ENCODE assay signal across 36 cellular contexts in genomic region chr4:27121830-27122229, GRCh38.
"Had no signal": no experiment of that assay in that cellular context is flagged by ENCODE, and none has a peak within 500 bp of the region (broad histone marks: within the 10 kb centered on the region; RNA-seq: fewer than 3 reads in every experiment).

No MANE protein-coding gene starts in this region.

- H3K27me3 ChIP-seq: brain microvascular endothelial cell had no signal

- H3K4me3 Mint-ChIP-seq: activated B cell treated with CpG ODN at 0.5 μM for 24 hours; activated CD4-positive, alpha-beta memory T cell treated with anti-CD3 and anti-CD28 coated beads, Interleukin-2, amount 10 ng/mL, durations not matched to agents 7 days and 5 days; activated CD8-positive, alpha-beta memory T cell treated with anti-CD3 and anti-CD28 coated beads, Interleukin-2, amount 10 ng/mL, durations not matched to agents 7 days and 5 days; activated naive CD4-positive, alpha-beta T cell treated with anti-CD3 and anti-CD28 coated beads, Interleukin-2, amount 10 ng/mL, durations not matched to agents 7 days and 5 days; activated naive CD8-positive, alpha-beta T cell; activated naive CD8-positive, alpha-beta T cell treated with anti-CD3 and anti-CD28 coated beads, Interleukin-2, amount 50 U/mL, for 24 hours had no signal

- H3K4me2 ChIP-seq: PC-9 had no signal

- H3K4me1 Mint-ChIP-seq: activated B cell treated with CpG ODN at 0.5 μM for 24 hours; activated CD4-positive, alpha-beta memory T cell treated with anti-CD3 and anti-CD28 coated beads, Interleukin-2, amount 10 ng/mL, durations not matched to agents 7 days and 5 days; activated CD8-positive, alpha-beta memory T cell treated with anti-CD3 and anti-CD28 coated beads, Interleukin-2, amount 10 ng/mL, durations not matched to agents 7 days and 5 days; activated naive CD4-positive, alpha-beta T cell treated with anti-CD3 and anti-CD28 coated beads, Interleukin-2, amount 10 ng/mL, durations not matched to agents 7 days and 5 days; activated naive CD8-positive, alpha-beta T cell treated with anti-CD3 and anti-CD28 coated beads, Interleukin-2, amount 50 U/mL, for 24 hours had no signal

- H2AFZ ChIP-seq: PC-9 had no signal

- H3K36me3 Mint-ChIP-seq: activated CD8-positive, alpha-beta memory T cell treated with anti-CD3 and anti-CD28 coated beads, Interleukin-2, amount 10 ng/mL, durations not matched to agents 7 days and 5 days; activated naive CD4-positive, alpha-beta T cell treated with anti-CD3 and anti-CD28 coated beads, Interleukin-2, amount 10 ng/mL, durations not matched to agents 7 days and 5 days; activated naive CD8-positive, alpha-beta T cell had no signal

- ATAC-seq: activated CD8-positive, alpha-beta memory T cell treated with anti-CD3 and anti-CD28 coated beads, Interleukin-2, amount 10 ng/mL, durations not matched to agents 7 days and 5 days; activated naive CD8-positive, alpha-beta T cell treated with anti-CD3 and anti-CD28 coated beads, Interleukin-2, amount 50 U/mL, for 24 hours; Right ventricle myocardium inferior had no signal

- DNase-seq: activated B cell treated with CpG ODN at 0.5 μM for 24 hours; activated CD4-positive, alpha-beta memory T cell treated with anti-CD3 and anti-CD28 coated beads, Interleukin-2, amount 10 ng/mL, durations not matched to agents 7 days and 5 days; activated CD4-positive, alpha-beta T cell treated with anti-CD3 and anti-CD28 coated beads for 4 hours; activated CD4-positive, alpha-beta T cell treated with anti-CD3 and anti-CD28 coated beads, Interleukin-2, amount 50 U/mL, for 1 hour; activated CD4-positive, CD25-positive, alpha-beta regulatory T cell treated with anti-CD3 and anti-CD28 coated beads, Interleukin-2, amount 50 U/mL, for 72 hours; activated CD8-positive, alpha-beta memory T cell treated with anti-CD3 and anti-CD28 coated beads for 24 hours; activated CD8-positive, alpha-beta memory T cell treated with anti-CD3 and anti-CD28 coated beads, Interleukin-2, amount 10 ng/mL, durations not matched to agents 7 days and 5 days; activated CD8-positive, alpha-beta memory T cell treated with anti-CD3 and anti-CD28 coated beads, Interleukin-2, amount 50 U/mL, for 48 hours; activated effector memory CD4-positive, alpha-beta T cell treated with Interleukin-2 at 50 U/mL for 16 hours; activated naive CD4-positive, alpha-beta T cell treated with anti-CD3 and anti-CD28 coated beads, Interleukin-2, amount 10 ng/mL, durations not matched to agents 7 days and 5 days; activated naive CD8-positive, alpha-beta T cell treated with anti-CD3 and anti-CD28 coated beads, Interleukin-2, amount 50 U/mL, for 24 hours; activated T-cell treated with anti-CD3 and anti-CD28 coated beads, Interleukin-2, amount 50 U/mL, for 48 hours; anterior cingulate cortex; brain microvascular endothelial cell; central memory CD4-positive, alpha-beta T cell; KG1; MM.1S; MV-4-11; NCI-H1092; NCI-H1436 treated with DMSO at 0.1 percent for 48 hours; NCI-H1694 treated with DMSO at 0.1 percent for 48 hours; NCI-H2029; NCI-H2107; NCI-H2171; NCI-H510A; NCI-H526; NCI-H748 treated with DMSO at 0.1 percent for 48 hours; PC-9; SIG-M5; SW 1271; T-helper 1 cell; T-helper 2 cell; T1000 had no signal

- H3K9me3 Mint-ChIP-seq: activated CD4-positive, alpha-beta memory T cell treated with anti-CD3 and anti-CD28 coated beads, Interleukin-2, amount 10 ng/mL, durations not matched to agents 7 days and 5 days; activated naive CD4-positive, alpha-beta T cell treated with anti-CD3 and anti-CD28 coated beads, Interleukin-2, amount 10 ng/mL, durations not matched to agents 7 days and 5 days; activated naive CD8-positive, alpha-beta T cell treated with anti-CD3 and anti-CD28 coated beads, Interleukin-2, amount 50 U/mL, for 24 hours had no signal

- H3K27ac ChIP-seq: brain microvascular endothelial cell, PC-9, RWPE1 had no signal

- H3K36me3 ChIP-seq: brain microvascular endothelial cell had no signal

- H3K27ac Mint-ChIP-seq: activated B cell treated with CpG ODN at 0.5 μM for 24 hours; activated CD4-positive, alpha-beta memory T cell treated with anti-CD3 and anti-CD28 coated beads, Interleukin-2, amount 10 ng/mL, durations not matched to agents 7 days and 5 days; activated CD8-positive, alpha-beta memory T cell treated with anti-CD3 and anti-CD28 coated beads, Interleukin-2, amount 10 ng/mL, durations not matched to agents 7 days and 5 days; activated naive CD4-positive, alpha-beta T cell treated with anti-CD3 and anti-CD28 coated beads, Interleukin-2, amount 10 ng/mL, durations not matched to agents 7 days and 5 days; activated naive CD8-positive, alpha-beta T cell; activated naive CD8-positive, alpha-beta T cell treated with anti-CD3 and anti-CD28 coated beads, Interleukin-2, amount 50 U/mL, for 24 hours had no signal

- H3K4me3 ChIP-seq: PC-9 had no signal

- H3K27me3 Mint-ChIP-seq: activated B cell treated with CpG ODN at 0.5 μM for 24 hours; activated CD4-positive, alpha-beta memory T cell treated with anti-CD3 and anti-CD28 coated beads, Interleukin-2, amount 10 ng/mL, durations not matched to agents 7 days and 5 days; activated CD8-positive, alpha-beta memory T cell treated with anti-CD3 and anti-CD28 coated beads, Interleukin-2, amount 10 ng/mL, durations not matched to agents 7 days and 5 days; activated naive CD4-positive, alpha-beta T cell treated with anti-CD3 and anti-CD28 coated beads, Interleukin-2, amount 10 ng/mL, durations not matched to agents 7 days and 5 days had no signal
